In genomic region chr5:133713746-133714145, GRCh38 we compare ENCODE assay signal across 25 cellular contexts.
DNase-seq lines count a peak whose midpoint lies in the region; ATAC-seq and TF ChIP-seq lines count a peak whose summit lies in the region.
"Had no signal": no experiment of that assay in that cellular context is flagged by ENCODE, and none has a peak within 500 bp of the region (broad histone marks: within the 10 kb centered on the region; RNA-seq: fewer than 3 reads in every experiment).

No MANE protein-coding gene starts in this region.

- no peak overlapping the region for H3K14ac ChIP-seq in IMR-90 (replicated peaks; ENCODE audit: low read depth, low read length)

- H3K9me3 ChIP-seq in IMR-90 (ENCODE audit: control insufficient read depth, insufficient read depth, low read length) (no peaks in the 10 kb centered on the region), RWPE2 (ENCODE audit: severe bottlenecking) (no peaks in the 10 kb centered on the region), psoas muscle (no peaks in the 10 kb centered on the region)
- H3K9me3 ChIP-seq: BLaER1 treated with 17β-estradiol and CSF1 and Interleukin-3, amounts not matched to agents 10 nM and 100 nM; Caco-2; HAP-1; MG63 had no signal

- no peak overlapping the region for H3K18ac ChIP-seq in IMR-90 (ENCODE audit: low read depth, low read length)

- H4K5ac ChIP-seq in IMR-90 (ENCODE audit: low read depth, low read length), result no peak overlapping the region

- no peak overlapping the region for H2BK120ac ChIP-seq in IMR-90 (ENCODE audit: low read depth, low read length)

- H2BK20ac ChIP-seq in IMR-90 (ENCODE audit: low read depth, low read length), result no peak overlapping the region

- no peaks in the 10 kb centered on the region for H3K79me1 ChIP-seq in IMR-90 (ENCODE audit: low read depth in 1 of 2, low read length in 2 of 2)

- no peak overlapping the region for H4K91ac ChIP-seq in IMR-90 (ENCODE audit: insufficient read depth, low read depth, low read length)

- TF ChIP-seq CTCF in IMR-90 (conservative IDR thresholded peaks at IDR 0.05; ENCODE audit: low read depth, low read length) (no peak), RWPE2 (IDR thresholded peaks at IDR 0.05; ENCODE audit: poor library complexity, severe bottlenecking) (no peak), fibroblast of mammary gland (conservative IDR thresholded peaks at IDR 0.05; ENCODE audit: control insufficient read depth, insufficient read depth, low read depth, low read length) (no peak), psoas muscle (IDR thresholded peaks at IDR 0.05) (no peak)

- no peak overlapping the region for H4K8ac ChIP-seq in IMR-90 (ENCODE audit: low read depth in 2 of 2, low read length in 2 of 2)

- H3K4me1 Mint-ChIP-seq in stimulated activated effector memory CD8-positive, alpha-beta T cell treated with anti-CD3 and anti-CD28 coated beads, Interleukin-12 subunit alpha, Interleukin-12 subunit beta, amount 100 ng/mL, for 72 hours, result no peaks in the 10 kb centered on the region
- no peaks in the 10 kb centered on the region for H3K4me1 Mint-ChIP-seq in activated T-helper 2 cell treated with anti-CD3 and anti-CD28 coated beads, Interferon-gamma antibody, Interleukin-2, Interleukin-4, amounts not matched to agents 10 μg/mL and 5 μg/mL and 100 μg/mL, durations not matched to agents 14 hours and 24 hours and 36 hours (ENCODE audit: low read depth)
- H3K4me1 Mint-ChIP-seq: CD4-positive, alpha-beta memory T cell; GM23338 had no signal

- H3K27ac Mint-ChIP-seq in stimulated activated effector memory CD8-positive, alpha-beta T cell treated with anti-CD3 and anti-CD28 coated beads, Interleukin-12 subunit alpha, Interleukin-12 subunit beta, amount 100 ng/mL, for 72 hours, result no peak overlapping the region
- no peak overlapping the region for H3K27ac Mint-ChIP-seq in activated T-helper 2 cell treated with anti-CD3 and anti-CD28 coated beads, Interferon-gamma antibody, Interleukin-2, Interleukin-4, amounts not matched to agents 10 μg/mL and 5 μg/mL and 100 μg/mL, durations not matched to agents 14 hours and 24 hours and 36 hours
- H3K27ac Mint-ChIP-seq: CD4-positive, alpha-beta memory T cell; GM23338 had no signal

- H3K9me3 Mint-ChIP-seq in stimulated activated effector memory CD8-positive, alpha-beta T cell treated with anti-CD3 and anti-CD28 coated beads, Interleukin-12 subunit alpha, Interleukin-12 subunit beta, amount 100 ng/mL, for 72 hours, result no peaks in the 10 kb centered on the region
- H3K9me3 Mint-ChIP-seq in activated T-helper 2 cell treated with anti-CD3 and anti-CD28 coated beads, Interferon-gamma antibody, Interleukin-2, Interleukin-4, amounts not matched to agents 10 μg/mL and 5 μg/mL and 100 μg/mL, durations not matched to agents 14 hours and 24 hours and 36 hours, result no peaks in the 10 kb centered on the region
- H3K9me3 Mint-ChIP-seq: CD4-positive, alpha-beta memory T cell; GM23338 had no signal

- in situ Hi-C loops in IMR-90 (cut with MboI; ENCODE audit: low sequenced_read_pairs), result no loop called here

- intact Hi-C loops in IMR-90 (cut with micrococcal nuclease) (no loop called here), psoas muscle (cut with DNase I) (no loop called here)
- intact Hi-C loops in activated T-helper 2 cell treated with anti-CD3 and anti-CD28 coated beads, Interferon-gamma antibody, Interleukin-2, Interleukin-4, amounts not matched to agents 10 μg/mL and 5 μg/mL and 100 μg/mL, durations not matched to agents 14 hours and 24 hours and 36 hours (cut with micrococcal nuclease), result no loop called here

- H3K27ac ChIP-seq in IMR-90 (ENCODE audit: insufficient read depth, low read length) (no peak overlapping the region), RWPE2 (ENCODE audit: poor library complexity, severe bottlenecking) (no peak overlapping the region), psoas muscle (no peak overlapping the region)
- H3K27ac ChIP-seq: BLaER1 treated with 17β-estradiol and CSF1 and Interleukin-3, amounts not matched to agents 10 nM and 100 nM; PC-9 had no signal

- H3K4me1 ChIP-seq in IMR-90 (ENCODE audit: control insufficient read depth, insufficient read depth, low read length), result no peaks in the 10 kb centered on the region
- peaks cover 2% of the 10 kb centered on the region for H3K4me1 ChIP-seq in RWPE2 (ENCODE audit: insufficient read depth, poor library complexity, severe bottlenecking)
- no peaks in the 10 kb centered on the region for H3K4me1 ChIP-seq in psoas muscle
- H3K4me1 ChIP-seq: Caco-2, HAP-1 had no signal

- dilution Hi-C loops in IMR-90 (cut with HindIII; ENCODE audit: low sequenced_read_pairs, unreplicated experiment), result no loop called here

- H2AK9ac ChIP-seq in IMR-90 (replicated peaks; ENCODE audit: low read depth, low read length, poor library complexity), result peak overlapping the region; percentile 47

- no peaks in the 10 kb centered on the region for H4K20me1 ChIP-seq in IMR-90 (ENCODE audit: insufficient read depth, low read length)
- H4K20me1 ChIP-seq: BLaER1 treated with 17β-estradiol and CSF1 and Interleukin-3, amounts not matched to agents 10 nM and 100 nM had no signal

- H3K36me3 ChIP-seq in IMR-90 (ENCODE audit: control insufficient read depth, insufficient read depth, low read length) (no peaks in the 10 kb centered on the region), RWPE2 (ENCODE audit: low read depth) (no peaks in the 10 kb centered on the region), psoas muscle (ENCODE audit: insufficient read depth in 1 of 2, low read depth in 1 of 2) (no peaks in the 10 kb centered on the region)
- H3K36me3 ChIP-seq: BLaER1 treated with 17β-estradiol and CSF1 and Interleukin-3, amounts not matched to agents 10 nM and 100 nM; HAP-1; MG63 had no signal

- H2AFZ ChIP-seq in IMR-90 (replicated peaks; ENCODE audit: low read length, poor library complexity), result no peak overlapping the region
- H2AFZ ChIP-seq: GM23338, PC-9 had no signal

- ATAC-seq in IMR-90 (ENCODE audit: low read depth) (no peak), RWPE2 (ENCODE audit: low read depth) (no peak), psoas muscle (no peak)
- no peak for ATAC-seq in stimulated activated effector memory CD8-positive, alpha-beta T cell treated with anti-CD3 and anti-CD28 coated beads, Interleukin-12 subunit alpha, Interleukin-12 subunit beta, amount 100 ng/mL, for 72 hours
- ATAC-seq: GM23338, K562 had no signal

- POLR2A ChIA-PET in IMR-90 (lab: Charles Lee; ENCODE audit: unreplicated experiment), result no interaction called here

- no peak overlapping the region for H2AK5ac ChIP-seq in IMR-90 (ENCODE audit: low read depth, low read length)

- BruUV-seq in IMR-90 (replicated peaks; lab: Mats Ljungman, UMichigan), result no TSS peak

- H3K4me3 Mint-ChIP-seq in stimulated activated effector memory CD8-positive, alpha-beta T cell treated with anti-CD3 and anti-CD28 coated beads, Interleukin-12 subunit alpha, Interleukin-12 subunit beta, amount 100 ng/mL, for 72 hours, result no peak overlapping the region
- H3K4me3 Mint-ChIP-seq in activated T-helper 2 cell treated with anti-CD3 and anti-CD28 coated beads, Interferon-gamma antibody, Interleukin-2, Interleukin-4, amounts not matched to agents 10 μg/mL and 5 μg/mL and 100 μg/mL, durations not matched to agents 14 hours and 24 hours and 36 hours (ENCODE audit: low read depth), result no peak overlapping the region
- H3K4me3 Mint-ChIP-seq: CD4-positive, alpha-beta memory T cell; GM23338 had no signal

- no peak overlapping the region for H3K4me3 ChIP-seq in IMR-90 (ENCODE audit: insufficient read depth, low read depth, low read length)
- H3K4me3 ChIP-seq in RWPE2 (ENCODE audit: severe bottlenecking), result no peak overlapping the region
- H3K4me3 ChIP-seq in fibroblast of mammary gland (ENCODE audit: control insufficient read depth, low read depth, low read length), result no peak overlapping the region
- no peak overlapping the region for H3K4me3 ChIP-seq in psoas muscle
- H3K4me3 ChIP-seq: BLaER1 treated with 17β-estradiol and CSF1 and Interleukin-3, amounts not matched to agents 10 nM and 100 nM; GM23338; HAP-1; K562; MG63; PC-9 had no signal

- no peak for TF ChIP-seq RAD21 in IMR-90 (IDR thresholded peaks at IDR 0.05; ENCODE audit: low read length)

- no peaks in the 10 kb centered on the region for H3K36me3 Mint-ChIP-seq in stimulated activated effector memory CD8-positive, alpha-beta T cell treated with anti-CD3 and anti-CD28 coated beads, Interleukin-12 subunit alpha, Interleukin-12 subunit beta, amount 100 ng/mL, for 72 hours
- no peaks in the 10 kb centered on the region for H3K36me3 Mint-ChIP-seq in activated T-helper 2 cell treated with anti-CD3 and anti-CD28 coated beads, Interferon-gamma antibody, Interleukin-2, Interleukin-4, amounts not matched to agents 10 μg/mL and 5 μg/mL and 100 μg/mL, durations not matched to agents 14 hours and 24 hours and 36 hours (ENCODE audit: low read depth)
- H3K36me3 Mint-ChIP-seq: CD4-positive, alpha-beta memory T cell had no signal

- no peak overlapping the region for H2BK15ac ChIP-seq in IMR-90 (ENCODE audit: low read depth, low read length)

- H3K4ac ChIP-seq in IMR-90 (ENCODE audit: low read depth, low read length), result no peak overlapping the region

- no peak overlapping the region for H3K56ac ChIP-seq in IMR-90 (ENCODE audit: extremely low read depth, insufficient read depth, low read length)

- no peak for TF ChIP-seq POLR2A in IMR-90 (IDR thresholded peaks at IDR 0.05; ENCODE audit: low read depth, low read length)

- no peak overlapping the region for H3K23ac ChIP-seq in IMR-90 (ENCODE audit: low read depth, low read length)

- H2BK5ac ChIP-seq in IMR-90 (ENCODE audit: low read depth, low read length, poor library complexity, severe bottlenecking), result no peak overlapping the region

- H3K27me3 Mint-ChIP-seq in activated T-helper 2 cell treated with anti-CD3 and anti-CD28 coated beads, Interferon-gamma antibody, Interleukin-2, Interleukin-4, amounts not matched to agents 10 μg/mL and 5 μg/mL and 100 μg/mL, durations not matched to agents 14 hours and 24 hours and 36 hours (ENCODE audit: low read depth), result peaks cover 16% of the 10 kb centered on the region

- CTCF ChIA-PET in IMR-90 (lab: Yijun Ruan, JAX), result no interaction called here

- H3K27me3 ChIP-seq in IMR-90 (ENCODE audit: control insufficient read depth, insufficient read depth, low read length) (peaks cover 4% of the 10 kb centered on the region; the same call in 1 of the 2 replicates), RWPE2 (ENCODE audit: insufficient read depth, poor library complexity, severe bottlenecking) (no peaks in the 10 kb centered on the region), psoas muscle (ENCODE audit: insufficient read depth in 3 of 3, low read length in 2 of 3) (no peaks in the 10 kb centered on the region)
- H3K27me3 ChIP-seq: BLaER1 treated with 17β-estradiol and CSF1 and Interleukin-3, amounts not matched to agents 10 nM and 100 nM; MG63 had no signal

- DNase-seq in NOMO-1 treated with DMSO at 0.1 percent for 48 hours (lab: John Stamatoyannopoulos, UW; ENCODE audit: unreplicated experiment), result peak; percentile 5
- no peak for DNase-seq in NOMO-1 treated with dmso at 0.1 percent for 144 hours (lab: John Stamatoyannopoulos, UW; ENCODE audit: unreplicated experiment)
- no peak for DNase-seq in IMR-90
- DNase-seq in RWPE2 (ENCODE audit: low spot score), result peak; percentile 25
- DNase-seq in fibroblast of mammary gland (ENCODE audit: low read depth), result peak; percentile 51
- no peak for DNase-seq in psoas muscle
- DNase-seq in stimulated activated effector memory CD8-positive, alpha-beta T cell treated with anti-CD3 and anti-CD28 coated beads, Interleukin-12 subunit alpha, Interleukin-12 subunit beta, amount 100 ng/mL, for 72 hours (ENCODE audit: low spot score in 2 of 2), result no peak
- no peak for DNase-seq in activated T-helper 2 cell treated with anti-CD3 and anti-CD28 coated beads, Interferon-gamma antibody, Interleukin-2, Interleukin-4, amounts not matched to agents 10 μg/mL and 5 μg/mL and 100 μg/mL, durations not matched to agents 14 hours and 24 hours and 36 hours (ENCODE audit: low spot score)
- DNase-seq: 8988T; Caco-2; CD4-positive, alpha-beta memory T cell; DMS 273 treated with DMSO at 0.1 percent for 48 hours; DND-41; NCI-H1105 treated with DMSO at 0.1 percent for 48 hours; NCI-H2029 treated with DMSO at 0.1 percent for 48 hours; NCI-H2171; NCI-H345; NCI-H524 treated with DMSO at 0.1 percent for 48 hours; NCI-H82; PC-9 had no signal

- no peak overlapping the region for H3K9ac ChIP-seq in IMR-90 (ENCODE audit: low read depth, low read length)
- H3K9ac ChIP-seq: BLaER1 treated with 17β-estradiol and CSF1 and Interleukin-3, amounts not matched to agents 10 nM and 100 nM had no signal

- H3K4me2 ChIP-seq in IMR-90 (ENCODE audit: low read depth, low read length), result no peak overlapping the region
- H3K4me2 ChIP-seq: GM23338, PC-9 had no signal

- H3K9me1 ChIP-seq in IMR-90 (ENCODE audit: insufficient read depth, low read length), result no peaks in the 10 kb centered on the region

- WGBS in IMR-90 (ENCODE audit: extremely low coverage in 2 of 2, insufficient read length in 1 of 2), 2 experiments, result no CpG with 5 or more reads among the region's 6 CpGs
- WGBS in psoas muscle, 3 donors, result 67 to 79% (median 76%) methylated on average over 6 of the region's 6 CpGs

Comparison
In these comparisons a context has a peak if more than half of its experiments do, and no peak if none do; other contexts are left out.
1. DNase-seq: peak in NOMO-1 treated with DMSO at 0.1 percent for 48 hours (single experiment), RWPE2 (single experiment) and fibroblast of mammary gland (single experiment); none in NOMO-1 treated with dmso at 0.1 percent for 144 hours (single experiment), IMR-90 (single experiment), psoas muscle (0 of 2), stimulated activated effector memory CD8-positive, alpha-beta T cell treated with anti-CD3 and anti-CD28 coated beads, Interleukin-12 subunit alpha, Interleukin-12 subunit beta, amount 100 ng/mL, for 72 hours (0 of 2) and activated T-helper 2 cell treated with anti-CD3 and anti-CD28 coated beads, Interferon-gamma antibody, Interleukin-2, Interleukin-4, amounts not matched to agents 10 μg/mL and 5 μg/mL and 100 μg/mL, durations not matched to agents 14 hours and 24 hours and 36 hours (single experiment).